15 cellular contexts compared by ENCODE assay signal in genomic region chr9:122453677-122454135, GRCh38. TPM values are rescaled to one million over a fixed set of nuclear protein-coding genes. Genes with fewer than 3 reads are reported as not detected.
DNase-seq lines count a peak whose midpoint lies in the region; ATAC-seq and TF ChIP-seq lines count a peak whose summit lies in the region.
"Had no signal": no experiment of that assay in that cellular context is flagged by ENCODE, and none has a peak within 500 bp of the region (broad histone marks: within the 10 kb centered on the region; RNA-seq: fewer than 3 reads in every experiment).

No MANE protein-coding gene starts in this region.

- H3K27me3 Mint-ChIP-seq in MCF 10A (ENCODE audit: insufficient read depth, unreplicated experiment), result peaks cover 43% of the 10 kb centered on the region

- H3K27me3 ChIP-seq in breast epithelium, result no peaks in the 10 kb centered on the region
- H3K27me3 ChIP-seq: SJCRH30 had no signal

- no peaks in the 10 kb centered on the region for H3K4me1 ChIP-seq in breast epithelium
- H3K4me1 ChIP-seq: HAP-1, SJCRH30 had no signal

- H3K9me3 Mint-ChIP-seq in MCF 10A (ENCODE audit: unreplicated experiment), result peaks cover 3% of the 10 kb centered on the region
- H3K9me3 Mint-ChIP-seq: CD14-positive monocyte had no signal

- no peaks in the 10 kb centered on the region for H3K36me3 Mint-ChIP-seq in MCF 10A (ENCODE audit: insufficient read depth, unreplicated experiment)
- H3K36me3 Mint-ChIP-seq: CD14-positive monocyte had no signal

- no peak overlapping the region for H3K4me3 Mint-ChIP-seq in MCF 10A (ENCODE audit: unreplicated experiment)
- H3K4me3 Mint-ChIP-seq: CD14-positive monocyte had no signal

- H3K4me1 Mint-ChIP-seq in MCF 10A (ENCODE audit: insufficient read depth, unreplicated experiment), result no peaks in the 10 kb centered on the region
- H3K4me1 Mint-ChIP-seq: CD14-positive monocyte had no signal

- H3K36me3 ChIP-seq in breast epithelium, result no peaks in the 10 kb centered on the region
- H3K36me3 ChIP-seq: HAP-1, SJCRH30 had no signal

- H3K4me3 ChIP-seq in breast epithelium (no peak overlapping the region), cardiac fibroblast (replicated peaks in 1 of 2; ENCODE audit: low read depth in 2 of 2, low read length in 2 of 2) (no peak overlapping the region), foreskin fibroblast (ENCODE audit: low read depth in 1 of 2, low read length in 2 of 2) (no peak overlapping the region)
- H3K4me3 ChIP-seq: HAP-1, SJCRH30 had no signal

- CTCF ChIA-PET in MCF 10A (lab: Yijun Ruan, JAX), result interaction anchor here (0.6 to 4.3 kb wide), 20 partner anchors 8 to 702 kb away, joined by 3 to 29 read pairs (median 5); partner anchors contain the start of genes MRRF and RBM18

- TF ChIP-seq CTCF in MCF 10A (IDR thresholded peaks at IDR 0.05; ENCODE audit: unreplicated experiment), result no peak
- TF ChIP-seq CTCF in breast epithelium (IDR thresholded peaks at IDR 0.05), result no peak
- TF ChIP-seq CTCF in cardiac fibroblast (IDR thresholded peaks at IDR 0.05; ENCODE audit: low read depth, low read length), result no peak
- TF ChIP-seq CTCF in foreskin fibroblast (IDR thresholded peaks at IDR 0.05; ENCODE audit: low read depth, low read length), result no peak
- TF ChIP-seq CTCF in GM13977 (IDR thresholded peaks at IDR 0.05; ENCODE audit: extremely low read depth, insufficient read depth, missing control alignments), result no peak

- POLR2A ChIA-PET in MCF 10A (lab: Yijun Ruan, JAX), result no interaction called here

- intact Hi-C loops in MCF 10A (cut with micrococcal nuclease), result loop anchor here (1.0 to 5.0 kb wide), 6 partner anchors 74 to 358 kb away; no protein-coding TSS in a partner anchor
- intact Hi-C loops in breast epithelium (cut with DNase I; ENCODE audit: low total_unique reads), result no loop called here

- no peak for DNase-seq in MCF 10A (ENCODE audit: unreplicated experiment)
- no peak for DNase-seq in breast epithelium (ENCODE audit: low spot score in 2 of 2)
- peak; percentile 12 to 65 for DNase-seq in cardiac fibroblast (ENCODE audit: low read depth in 2 of 2)
- DNase-seq in foreskin fibroblast, result peak; percentile 54 to 70
- DNase-seq in GM13977 (ENCODE audit: low spot score), result no peak
- no peak for DNase-seq in caudate nucleus (lab: John Stamatoyannopoulos, UW)
- DNase-seq in HPDE6-E6E7 (ENCODE audit: extremely low spot score), result no peak
- DNase-seq: DND-41, NCI-H1436 treated with DMSO at 0.1 percent for 48 hours had no signal

- BruUV-seq in MCF 10A (replicated peaks; lab: Mats Ljungman, UMichigan), result no TSS peak

- H3K27ac ChIP-seq in breast epithelium (no peak overlapping the region), caudate nucleus (ENCODE audit: low read depth, low read length) (no peak overlapping the region)
- H3K27ac ChIP-seq: 22Rv1, SJCRH30 had no signal

- ATAC-seq in HG03045 (IDR thresholded peaks at IDR 0.05; ENCODE audit: unreplicated experiment), result no peak

- H3K9me3 ChIP-seq in breast epithelium, result no peaks in the 10 kb centered on the region
- H3K9me3 ChIP-seq: HAP-1, SJCRH30 had no signal

- peak overlapping the region; percentile 19 for H3K27ac Mint-ChIP-seq in MCF 10A (ENCODE audit: low read depth, unreplicated experiment)
- H3K27ac Mint-ChIP-seq: CD14-positive monocyte had no signal

- no peak for TF ChIP-seq POLR2A in breast epithelium (IDR thresholded peaks at IDR 0.05)

- in situ Hi-C loops in GM13977 (cut with MboI; ENCODE audit: low pct_unique_long_range_greater_than_20kb, low sequenced_read_pairs, unreplicated experiment), result loop anchor here (25.0 kb wide), 1 partner anchor 909 kb away; the partner anchor contains the start of gene CRB2

RNA-seq across cellular contexts. Expression of gene OR1J1, which starts 24.0 kb away (rescaled TPM):
- total RNA-seq in MCF 10A (2022), result not detected in 2 replicates
- total RNA-seq in breast epithelium, result not detected
- total RNA-seq: HepG2, SJCRH30 had no signal

RNA-seq across cellular contexts. Expression of gene OR1J2, which starts 56.9 kb away (rescaled TPM):
- total RNA-seq in MCF 10A (2022) (not detected in 2 replicates), breast epithelium (not detected)
- total RNA-seq: HepG2, SJCRH30 had no signal

Comparison
In these comparisons a context has a peak if more than half of its experiments do, and no peak if none do; other contexts are left out.
1. DNase-seq: peak in cardiac fibroblast (2 of 2) and foreskin fibroblast (2 of 2); none in MCF 10A (single experiment), breast epithelium (0 of 2), GM13977 (single experiment), caudate nucleus (0 of 61) and HPDE6-E6E7 (single experiment).